ENCODE assay signal across 11 cellular contexts in the genomic region with DNA sequence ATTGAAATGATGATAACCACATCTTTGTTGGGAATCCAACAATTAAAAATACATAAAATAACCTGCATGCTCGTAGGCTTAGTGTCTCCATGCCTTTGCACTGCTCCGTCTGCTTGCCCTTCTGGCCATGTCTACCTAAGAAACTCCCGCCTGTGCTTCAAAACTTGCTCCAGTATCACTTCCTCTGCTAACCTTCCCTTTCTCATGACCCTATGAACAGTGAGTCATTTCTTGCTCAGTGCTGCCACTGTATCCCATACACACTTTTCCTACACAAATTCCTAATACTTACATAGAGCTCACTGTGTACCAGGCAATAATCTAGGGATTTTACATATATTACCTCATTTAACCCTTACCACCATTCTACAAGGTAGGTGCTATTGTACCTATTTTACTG. TPM values are rescaled to one million over a fixed set of nuclear protein-coding genes. Genes with fewer than 3 reads are reported as not detected.
DNase-seq lines count a peak whose midpoint lies in the region; ATAC-seq, FAIRE-seq and TF ChIP-seq lines count a peak whose summit lies in the region.
"Had no signal": no experiment of that assay in that cellular context is flagged by ENCODE, and none has a peak within 500 bp of the region (broad histone marks: within the 10 kb centered on the region; RNA-seq: fewer than 3 reads in every experiment).

No MANE protein-coding gene starts in this region.

- H3K27me3 ChIP-seq in GM12878 (replicated peaks in 1 of 2; ENCODE audit: control insufficient read depth in 2 of 2, insufficient read depth in 2 of 2, low read length in 1 of 2) = no peaks in the 10 kb centered on the region
- H3K27me3 ChIP-seq: right lobe of liver had no signal

- no TSS peak for BruUV-seq in GM12878 (replicated peaks; lab: Mats Ljungman, UMichigan)

- TF ChIP-seq POLR2A in GM12878 (IDR thresholded peaks at IDR 0.05; ENCODE audit: low read depth, low read length) = no peak

- CTCF ChIA-PET in GM12878 (lab: Yijun Ruan, JAX) = interaction anchor here (1.2 to 1.3 kb wide), 2 partner anchors 69 to 75 kb away, joined by 4 to 5 read pairs; no protein-coding TSS in a partner anchor

- no peak for TF ChIP-seq CTCF in GM12878 (IDR thresholded peaks at IDR 0.05 in 2 of 3, conservative IDR thresholded peaks at IDR 0.05 in 1 of 3; ENCODE audit: control insufficient read depth in 2 of 3, extremely low read depth in 1 of 3, insufficient read depth in 1 of 3, low read depth in 3 of 3, low read length in 3 of 3)

- in situ Hi-C loops in GM12878 (cut with MboI) = no loop called here

- ATAC-seq in GM21367 (IDR thresholded peaks at IDR 0.05; ENCODE audit: unreplicated experiment) = peak; percentile 74
- peak; percentile 59 for ATAC-seq in HG03439 (IDR thresholded peaks at IDR 0.05; ENCODE audit: unreplicated experiment)
- ATAC-seq in GM12878 = peak; percentile 70
- ATAC-seq in left ventricle myocardium superior = no peak
- ATAC-seq: left cardiac atrium had no signal

- SMC1A ChIA-PET in GM12878 (lab: Charles Lee; ENCODE audit: uncharacterized antibody, unreplicated experiment) = no interaction called here

- H3K4me1 ChIP-seq in GM12878 (ENCODE audit: control insufficient read depth, insufficient read depth, low read length) = peaks cover 9% of the 10 kb centered on the region; the same call in 1 of the 2 replicates

- RAD21 ChIA-PET in GM12878 (lab: Charles Lee; ENCODE audit: unreplicated experiment) = no interaction called here

- POLR2A ChIA-PET in GM12878 (lab: Charles Lee) = no interaction called here

- H4K20me1 ChIP-seq in GM12878 (ENCODE audit: control insufficient read depth, insufficient read depth) = no peaks in the 10 kb centered on the region

- H3K9ac ChIP-seq in GM12878 (ENCODE audit: control insufficient read depth, insufficient read depth, low read length) = no peak overlapping the region

- FAIRE-seq in GM12878 (lab: Jason Lieb, UNC) = peak; percentile 92

- intact Hi-C loops in GM12878 (cut with micrococcal nuclease; ENCODE audit: unreplicated experiment) (no loop called here), left ventricle myocardium superior (cut with micrococcal nuclease) (no loop called here)

- H3K4me2 ChIP-seq in GM12878 (ENCODE audit: control insufficient read depth, insufficient read depth) = peak overlapping the region; percentile 30; the same call in 1 of the 2 replicates

- H3K79me2 ChIP-seq in GM12878 (ENCODE audit: control insufficient read depth, insufficient read depth, low read length) = no peaks in the 10 kb centered on the region

- 42% methylated on average over 3 of the region's 3 CpGs for WGBS in GM12878 (ENCODE audit: insufficient coverage, insufficient replicate concordance, low lambda C conversion rate, missing lambda C conversion rate)

- peak overlapping the region; percentile 46 for H3K27ac ChIP-seq in GM12878 (ENCODE audit: control insufficient read depth, insufficient read depth)
- H3K27ac ChIP-seq: right lobe of liver, SK-N-MC had no signal

- H3K36me3 ChIP-seq in GM12878 (ENCODE audit: control insufficient read depth in 2 of 2, insufficient read depth in 2 of 2, low read length in 1 of 2) = peaks cover 5 to 31% of the 10 kb centered on the region in 2 experiments

- no peak overlapping the region for H2AFZ ChIP-seq in GM12878 (ENCODE audit: control insufficient read depth, low read depth, low read length)

- no peak for TF ChIP-seq EP300 in GM12878 (IDR thresholded peaks at IDR 0.05; ENCODE audit: borderline replicate concordance in 1 of 2, control insufficient read depth in 1 of 2, low read depth in 2 of 2, low read length in 2 of 2)

- no peak for TF ChIP-seq RAD21 in GM12878 (IDR thresholded peaks at IDR 0.05; ENCODE audit: insufficient read depth, low read depth, low read length)

- H3K9me3 ChIP-seq in GM12878 (replicated peaks; ENCODE audit: control insufficient read depth, insufficient read depth, low read length) = no peaks in the 10 kb centered on the region
- H3K9me3 ChIP-seq: right lobe of liver had no signal

- H3K4me3 ChIP-seq in GM12878 = no peak overlapping the region
- H3K4me3 ChIP-seq: right lobe of liver, SK-N-MC had no signal

- peak; percentile 61 for DNase-seq in CD1c-positive myeloid dendritic cell (ENCODE audit: extremely low spot score)
- DNase-seq in GM12878 (ENCODE audit: low read depth, low spot score) = peak; percentile 38
- no peak for DNase-seq in stimulated activated CD4-positive, alpha-beta T cell treated with anti-CD3 and anti-CD28 coated beads, Interleukin-12 subunit alpha, Interleukin-12 subunit beta, amount 100 ng/mL, for 4 hours
- no peak for DNase-seq in cerebellar cortex (ENCODE audit: low spot score)
- no peak for DNase-seq in left ventricle myocardium superior
- DNase-seq in T1000 (lab: John Stamatoyannopoulos, UW) = no peak
- DNase-seq: left cardiac atrium, right lobe of liver had no signal

TF ChIP-seq in GM12878, 131 proteins besides CTCF, POLR2A, EP300 and RAD21 (continues in another document):
- TF ChIP-seq NFXL1 (IDR thresholded peaks at IDR 0.05; ENCODE audit: borderline replicate concordance) = no peak
- TF ChIP-seq ZNF622 (IDR thresholded peaks at IDR 0.05) = no peak
- no peak for TF ChIP-seq CBX5 (IDR thresholded peaks at IDR 0.05; ENCODE audit: low read depth)
- TF ChIP-seq POU2F2 (IDR thresholded peaks at IDR 0.05; ENCODE audit: borderline replicate concordance, low read depth, low read length) = no peak
- no peak for TF ChIP-seq SREBF1 (IDR thresholded peaks at IDR 0.05; ENCODE audit: low read length)
- TF ChIP-seq PKNOX1 (IDR thresholded peaks at IDR 0.05) = no peak
- TF ChIP-seq HSF1 (IDR thresholded peaks at IDR 0.05; ENCODE audit: low read depth, low read length) = no peak
- TF ChIP-seq RAD51 (IDR thresholded peaks at IDR 0.05) = no peak
- no peak for TF ChIP-seq NRF1 (conservative IDR thresholded peaks at IDR 0.05; ENCODE audit: low read depth, low read length)
- TF ChIP-seq MEF2A (IDR thresholded peaks at IDR 0.05; ENCODE audit: insufficient read depth, low read depth, low read length) = no peak

RNA-seq across cellular contexts. Expression of gene TMEM245, which starts 33.5 kb away (rescaled TPM):
- total RNA-seq in GM12878 (2013; cell fraction: nucleolus; rRNA removed) = 52.2 and 56.2 TPM in 2 replicates
- 15.1 and 19.0 TPM in 2 replicates for total RNA-seq in GM12878 (2014; rRNA removed)
- 21.5 and 23.0 TPM in 2 replicates for total RNA-seq in GM12878 (2014; rRNA removed; fragmentation: Illumina TruSeq; extraction: Trizol)
- total RNA-seq in GM12878 (2021) = 19.2 and 20.0 TPM in 2 replicates
- 11.3 TPM for polyA plus RNA-seq in GM12878 (2011; ENCODE audit: low read depth)
- polyA plus RNA-seq in GM12878 (2011; rRNA removed) = 36.1 and 39.5 TPM in 2 replicates
- polyA plus RNA-seq in GM12878 (2011; cell fraction: cytosol; rRNA removed) = 26.6 and 37.9 TPM in 2 replicates
- polyA plus RNA-seq in GM12878 (2011; cell fraction: nucleus; rRNA removed) = 19.0 and 23.0 TPM in 2 replicates
- polyA plus RNA-seq in GM12878 (2012) = 12.3 and 18.0 TPM in 2 replicates
- polyA plus RNA-seq in GM12878 (2014; fragmentation: Illumina TruSeq; extraction: Trizol) = 21.3 and 26.9 TPM in 2 replicates
- 10 to 100 TPM in 1 of 2 experiments, 1 to 10 TPM in 1; 7.4 to 11.0 TPM for polyA plus RNA-seq in GM12878 (2014; fragmentation: Nextera tagmentation; extraction: Ambion mirVana)
- 11.8 and 14.9 TPM in 2 replicates for polyA plus RNA-seq in GM12878 (2014; rRNA removed)
- 10 to 100 TPM; 18.9 to 19.2 TPM for polyA plus RNA-seq in GM12878 (2016; fragmentation: Nextera tagmentation; extraction: Ambion mirVana)
- 86.1 and 93.9 TPM in 2 replicates for polyA minus RNA-seq in GM12878 (2011; rRNA and poly(A)+ RNA removed)
- 19.4 and 19.9 TPM in 2 replicates for polyA minus RNA-seq in GM12878 (2011; cell fraction: cytosol; rRNA and poly(A)+ RNA removed)
- polyA minus RNA-seq in GM12878 (2011; cell fraction: nucleus; rRNA and poly(A)+ RNA removed) = 27.3 and 46.3 TPM in 2 replicates
- 112 TPM for total RNA-seq in left ventricle myocardium superior

Comparison
In these comparisons a context has a peak if more than half of its experiments do, and no peak if none do; other contexts are left out.
1. DNase-seq: peak in CD1c-positive myeloid dendritic cell (single experiment) and GM12878 (single experiment); none in stimulated activated CD4-positive, alpha-beta T cell treated with anti-CD3 and anti-CD28 coated beads, Interleukin-12 subunit alpha, Interleukin-12 subunit beta, amount 100 ng/mL, for 4 hours (single experiment), cerebellar cortex (single experiment), left ventricle myocardium superior (single experiment) and T1000 (single experiment).